ENCODE assay signal across 1 cellular context in the genomic region with DNA sequence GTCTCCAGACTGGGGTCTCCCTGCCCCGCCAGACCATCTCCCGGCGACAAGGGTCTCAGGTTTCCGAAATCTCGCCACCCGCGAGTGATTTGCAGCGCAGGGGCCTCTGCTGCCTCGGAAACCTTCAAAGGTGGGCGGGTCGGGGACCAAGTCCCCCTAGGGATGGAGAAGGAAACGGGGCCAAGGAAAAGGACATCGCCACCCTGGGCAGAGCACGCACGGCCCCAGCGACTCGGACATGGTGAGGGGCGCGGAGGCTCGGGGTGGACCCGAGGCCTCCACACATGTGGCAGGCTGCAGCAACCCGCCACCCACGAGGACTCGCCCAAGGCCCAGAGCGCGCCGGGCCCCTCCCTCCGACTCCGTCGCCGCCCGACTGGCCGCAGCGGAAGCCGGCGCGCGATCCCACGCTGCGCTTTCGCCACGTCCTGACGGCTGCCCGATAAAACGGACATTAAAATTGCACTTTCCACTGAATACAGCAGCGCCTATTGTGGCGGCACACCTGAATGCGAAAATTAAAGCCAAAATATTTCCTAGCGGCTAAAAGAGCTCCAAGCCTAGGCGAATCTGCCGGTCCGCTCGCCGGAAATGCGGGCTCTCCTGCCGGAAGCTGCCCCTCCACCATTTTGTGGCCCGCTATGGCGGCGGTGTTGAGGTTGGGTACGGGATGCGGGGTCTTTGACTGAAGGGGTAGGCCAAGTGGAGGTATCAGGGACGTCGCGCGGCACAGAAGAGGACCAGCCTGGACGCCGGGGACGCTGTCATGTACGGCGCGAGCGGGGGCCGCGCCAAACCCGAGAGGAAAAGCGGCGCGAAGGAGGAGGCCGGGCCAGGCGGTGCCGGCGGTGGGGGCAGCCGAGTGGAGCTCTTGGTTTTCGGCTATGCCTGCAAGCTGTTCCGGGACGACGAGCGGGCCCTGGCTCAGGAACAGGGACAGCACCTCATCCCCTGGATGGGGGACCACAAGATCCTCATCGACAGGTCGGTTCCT.
A peak's percentile ranks its signal among the peaks of the same experiment; 100 is the strongest.
TF ChIP-seq lines count a peak whose summit lies in the region.

A gene (plus strand): TSS at position 627 of the 994 bp plus-strand sequence. CDS start 140 bp downstream, at position 767.

TF ChIP-seq in HepG2, 621 proteins besides CTCF, POLR2A, EP300 and RAD21 (continued from another document and continues in another):
- TF ChIP-seq ZEB1 (IDR thresholded peaks at IDR 0.05; ENCODE audit: insufficient replicate concordance, low read depth) (peak; percentile 73), ZNF20 (CRISPR knock-in tag; IDR thresholded peaks at IDR 0.05) (peak; percentile 80), ZNF205 (CRISPR knock-in tag; IDR thresholded peaks at IDR 0.05) (0 out of 2 replicates have a peak, but pooled peaks have one; percentile 34), CENPT (CRISPR knock-in tag; IDR thresholded peaks at IDR 0.05; ENCODE audit: low read depth) (no peak), ZNF7 (CRISPR knock-in tag; IDR thresholded peaks at IDR 0.05) (no peak), RFX1 (IDR thresholded peaks at IDR 0.05) (no peak), XRCC5 (optimal IDR thresholded peaks at IDR 0.05; ENCODE audit: low read length) (peak; percentile 89), KDM5B (CRISPR knock-in tag; IDR thresholded peaks at IDR 0.05; ENCODE audit: borderline replicate concordance) (peak; percentile 82; the same call in 1 of the 2 replicates), FOXC1 (CRISPR knock-in tag; IDR thresholded peaks at IDR 0.05; ENCODE audit: borderline replicate concordance) (no peak), ZNF143 (CRISPR knock-in tag; IDR thresholded peaks at IDR 0.05) (peak; percentile 53), HOXA3 (CRISPR knock-in tag; IDR thresholded peaks at IDR 0.05) (peak; percentile 94; the same call in 1 of the 2 replicates), TAF15 (IDR thresholded peaks at IDR 0.05; ENCODE audit: low read depth, low read length, poor library complexity, severe bottlenecking) (no peak), GZF1 (CRISPR knock-in tag; IDR thresholded peaks at IDR 0.05) (no peak), TOE1 (CRISPR knock-in tag; IDR thresholded peaks at IDR 0.05) (no peak), ZNF333 (CRISPR knock-in tag; IDR thresholded peaks at IDR 0.05; ENCODE audit: borderline replicate concordance) (peak; percentile 14; the same call in 1 of the 2 replicates), ZNF713 (CRISPR knock-in tag; IDR thresholded peaks at IDR 0.05) (no peak), CCAR2 (optimal IDR thresholded peaks at IDR 0.05; ENCODE audit: low read depth, low read length) (no peak), SATB2 (CRISPR knock-in tag; IDR thresholded peaks at IDR 0.05) (0 out of 2 replicates have a peak, but pooled peaks have one; percentile 9), ZNF468 (CRISPR knock-in tag; IDR thresholded peaks at IDR 0.05) (no peak), GLI4 (CRISPR knock-in tag; IDR thresholded peaks at IDR 0.05; ENCODE audit: borderline replicate concordance) (no peak), IRX3 (CRISPR knock-in tag; IDR thresholded peaks at IDR 0.05; ENCODE audit: borderline replicate concordance, low read depth) (no peak; the same call in 1 of the 2 replicates), STAG1 (CRISPR knock-in tag; IDR thresholded peaks at IDR 0.05) (no peak), MEF2D (CRISPR knock-in tag; IDR thresholded peaks at IDR 0.05) (peak; percentile 40; the same call in 1 of the 2 replicates), IKZF4 (CRISPR knock-in tag; IDR thresholded peaks at IDR 0.05; ENCODE audit: borderline replicate concordance, low read depth, not compliant biosample characterization) (no peak), TSC22D2 (CRISPR knock-in tag; IDR thresholded peaks at IDR 0.05; ENCODE audit: borderline replicate concordance) (0 out of 2 replicates have a peak, but pooled peaks have one; percentile 35), ISL2 (CRISPR knock-in tag; IDR thresholded peaks at IDR 0.05) (peak; percentile 76), ARNTL (CRISPR knock-in tag; IDR thresholded peaks at IDR 0.05) (no peak; the same call in 1 of the 2 replicates), MBNL3 (CRISPR knock-in tag; conservative IDR thresholded peaks at IDR 0.05) (no peak), RXRA (CRISPR knock-in tag; IDR thresholded peaks at IDR 0.05) (0 out of 2 replicates have a peak, but pooled peaks have one; percentile 21), KLF12 (CRISPR knock-in tag; IDR thresholded peaks at IDR 0.05; ENCODE audit: borderline replicate concordance) (peak; percentile 98), ZNF121 (CRISPR knock-in tag; IDR thresholded peaks at IDR 0.05) (no peak), TCF12 (IDR thresholded peaks at IDR 0.05) (no peak), TCF12 (CRISPR knock-in tag; IDR thresholded peaks at IDR 0.05) (0 out of 2 replicates have a peak, but pooled peaks have one; percentile 54), ZNF354B (CRISPR knock-in tag; IDR thresholded peaks at IDR 0.05) (0 out of 2 replicates have a peak, but pooled peaks have one; percentile 92), KDM3A (CRISPR knock-in tag; IDR thresholded peaks at IDR 0.05; ENCODE audit: low read depth) (peak; percentile 37; the same call in 1 of the 2 replicates), U2AF1 (optimal IDR thresholded peaks at IDR 0.05; ENCODE audit: low read depth, low read length) (peak; percentile 81), SUZ12 (IDR thresholded peaks at IDR 0.05; ENCODE audit: low read depth, low read length) (no peak), MIER2 (CRISPR knock-in tag; IDR thresholded peaks at IDR 0.05) (no peak), ZSCAN30 (CRISPR knock-in tag; IDR thresholded peaks at IDR 0.05) (no peak), POGZ (CRISPR knock-in tag; IDR thresholded peaks at IDR 0.05) (peak; percentile 63; the same call in 1 of the 2 replicates), NR2F1 (CRISPR knock-in tag; IDR thresholded peaks at IDR 0.05) (0 out of 4 replicates have a peak, but pooled peaks of 1 of the 2 experiments have one; percentile 54), MED8 (CRISPR knock-in tag; IDR thresholded peaks at IDR 0.05; ENCODE audit: insufficient replicate concordance) (peak; percentile 36), JUND (CRISPR knock-in tag; IDR thresholded peaks at IDR 0.05) (peak; percentile 36; the same call in 1 of the 2 replicates), ZNF230 (CRISPR knock-in tag; IDR thresholded peaks at IDR 0.05) (0 out of 2 replicates have a peak, but pooled peaks have one; percentile 81), CAMTA2 (CRISPR knock-in tag; IDR thresholded peaks at IDR 0.05; ENCODE audit: borderline replicate concordance) (no peak)
- TF ChIP-seq, protein P1, sequence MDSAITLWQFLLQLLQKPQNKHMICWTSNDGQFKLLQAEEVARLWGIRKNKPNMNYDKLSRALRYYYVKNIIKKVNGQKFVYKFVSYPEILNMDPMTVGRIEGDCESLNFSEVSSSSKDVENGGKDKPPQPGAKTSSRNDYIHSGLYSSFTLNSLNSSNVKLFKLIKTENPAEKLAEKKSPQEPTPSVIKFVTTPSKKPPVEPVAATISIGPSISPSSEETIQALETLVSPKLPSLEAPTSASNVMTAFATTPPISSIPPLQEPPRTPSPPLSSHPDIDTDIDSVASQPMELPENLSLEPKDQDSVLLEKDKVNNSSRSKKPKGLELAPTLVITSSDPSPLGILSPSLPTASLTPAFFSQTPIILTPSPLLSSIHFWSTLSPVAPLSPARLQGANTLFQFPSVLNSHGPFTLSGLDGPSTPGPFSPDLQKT (CRISPR knock-in tag; IDR thresholded peaks at IDR 0.05; ENCODE audit: borderline replicate concordance): no peak; the same call in 1 of the 2 replicates
- TF ChIP-seq, protein P2, sequence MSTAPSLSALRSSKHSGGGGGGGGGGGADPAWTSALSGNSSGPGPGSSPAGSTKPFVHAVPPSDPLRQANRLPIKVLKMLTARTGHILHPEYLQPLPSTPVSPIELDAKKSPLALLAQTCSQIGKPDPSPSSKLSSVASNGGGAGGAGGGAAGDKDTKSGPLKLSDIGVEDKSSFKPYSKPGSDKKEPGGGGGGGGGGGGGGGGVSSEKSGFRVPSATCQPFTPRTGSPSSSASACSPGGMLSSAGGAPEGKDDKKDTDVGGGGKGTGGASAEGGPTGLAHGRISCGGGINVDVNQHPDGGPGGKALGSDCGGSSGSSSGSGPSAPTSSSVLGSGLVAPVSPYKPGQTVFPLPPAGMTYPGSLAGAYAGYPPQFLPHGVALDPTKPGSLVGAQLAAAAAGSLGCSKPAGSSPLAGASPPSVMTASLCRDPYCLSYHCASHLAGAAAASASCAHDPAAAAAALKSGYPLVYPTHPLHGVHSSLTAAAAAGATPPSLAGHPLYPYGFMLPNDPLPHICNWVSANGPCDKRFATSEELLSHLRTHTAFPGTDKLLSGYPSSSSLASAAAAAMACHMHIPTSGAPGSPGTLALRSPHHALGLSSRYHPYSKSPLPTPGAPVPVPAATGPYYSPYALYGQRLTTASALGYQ (CRISPR knock-in tag; IDR thresholded peaks at IDR 0.05): peak; percentile 67
- TF ChIP-seq, protein P3, sequence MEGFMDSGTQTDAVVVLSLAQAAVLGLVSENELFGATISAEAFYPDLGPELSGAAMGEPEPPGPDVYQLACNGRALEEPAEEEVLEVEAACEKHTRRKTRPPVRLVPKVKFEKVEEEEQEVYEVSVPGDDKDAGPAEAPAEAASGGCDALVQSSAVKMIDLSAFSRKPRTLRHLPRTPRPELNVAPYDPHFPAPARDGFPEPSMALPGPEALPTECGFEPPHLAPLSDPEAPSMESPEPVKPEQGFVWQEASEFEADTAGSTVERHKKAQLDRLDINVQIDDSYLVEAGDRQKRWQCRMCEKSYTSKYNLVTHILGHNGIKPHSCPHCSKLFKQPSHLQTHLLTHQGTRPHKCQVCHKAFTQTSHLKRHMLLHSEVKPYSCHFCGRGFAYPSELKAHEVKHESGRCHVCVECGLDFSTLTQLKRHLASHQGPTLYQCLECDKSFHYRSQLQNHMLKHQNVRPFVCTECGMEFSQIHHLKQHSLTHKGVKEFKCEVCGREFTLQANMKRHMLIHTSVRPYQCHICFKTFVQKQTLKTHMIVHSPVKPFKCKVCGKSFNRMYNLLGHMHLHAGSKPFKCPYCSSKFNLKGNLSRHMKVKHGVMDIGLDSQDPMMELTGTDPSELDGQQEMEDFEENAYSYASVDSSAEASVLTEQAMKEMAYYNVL (CRISPR knock-in tag; IDR thresholded peaks at IDR 0.05; ENCODE audit: borderline replicate concordance): 0 out of 2 replicates have a peak, but pooled peaks have one; percentile 49
- TF ChIP-seq, protein P4, sequence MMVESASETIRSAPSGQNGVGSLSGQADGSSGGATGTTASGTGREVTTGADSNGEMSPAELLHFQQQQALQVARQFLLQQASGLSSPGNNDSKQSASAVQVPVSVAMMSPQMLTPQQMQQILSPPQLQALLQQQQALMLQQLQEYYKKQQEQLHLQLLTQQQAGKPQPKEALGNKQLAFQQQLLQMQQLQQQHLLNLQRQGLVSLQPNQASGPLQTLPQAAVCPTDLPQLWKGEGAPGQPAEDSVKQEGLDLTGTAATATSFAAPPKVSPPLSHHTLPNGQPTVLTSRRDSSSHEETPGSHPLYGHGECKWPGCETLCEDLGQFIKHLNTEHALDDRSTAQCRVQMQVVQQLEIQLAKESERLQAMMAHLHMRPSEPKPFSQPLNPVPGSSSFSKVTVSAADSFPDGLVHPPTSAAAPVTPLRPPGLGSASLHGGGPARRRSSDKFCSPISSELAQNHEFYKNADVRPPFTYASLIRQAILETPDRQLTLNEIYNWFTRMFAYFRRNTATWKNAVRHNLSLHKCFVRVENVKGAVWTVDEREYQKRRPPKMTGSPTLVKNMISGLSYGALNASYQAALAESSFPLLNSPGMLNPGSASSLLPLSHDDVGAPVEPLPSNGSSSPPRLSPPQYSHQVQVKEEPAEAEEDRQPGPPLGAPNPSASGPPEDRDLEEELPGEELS (CRISPR knock-in tag; IDR thresholded peaks at IDR 0.05): peak; percentile 20; the same call in 1 of the 2 replicates
- TF ChIP-seq, protein P5, sequence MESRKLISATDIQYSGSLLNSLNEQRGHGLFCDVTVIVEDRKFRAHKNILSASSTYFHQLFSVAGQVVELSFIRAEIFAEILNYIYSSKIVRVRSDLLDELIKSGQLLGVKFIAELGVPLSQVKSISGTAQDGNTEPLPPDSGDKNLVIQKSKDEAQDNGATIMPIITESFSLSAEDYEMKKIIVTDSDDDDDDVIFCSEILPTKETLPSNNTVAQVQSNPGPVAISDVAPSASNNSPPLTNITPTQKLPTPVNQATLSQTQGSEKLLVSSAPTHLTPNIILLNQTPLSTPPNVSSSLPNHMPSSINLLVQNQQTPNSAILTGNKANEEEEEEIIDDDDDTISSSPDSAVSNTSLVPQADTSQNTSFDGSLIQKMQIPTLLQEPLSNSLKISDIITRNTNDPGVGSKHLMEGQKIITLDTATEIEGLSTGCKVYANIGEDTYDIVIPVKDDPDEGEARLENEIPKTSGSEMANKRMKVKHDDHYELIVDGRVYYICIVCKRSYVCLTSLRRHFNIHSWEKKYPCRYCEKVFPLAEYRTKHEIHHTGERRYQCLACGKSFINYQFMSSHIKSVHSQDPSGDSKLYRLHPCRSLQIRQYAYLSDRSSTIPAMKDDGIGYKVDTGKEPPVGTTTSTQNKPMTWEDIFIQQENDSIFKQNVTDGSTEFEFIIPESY (CRISPR knock-in tag; IDR thresholded peaks at IDR 0.05): no peak
- TF ChIP-seq, protein P6, sequence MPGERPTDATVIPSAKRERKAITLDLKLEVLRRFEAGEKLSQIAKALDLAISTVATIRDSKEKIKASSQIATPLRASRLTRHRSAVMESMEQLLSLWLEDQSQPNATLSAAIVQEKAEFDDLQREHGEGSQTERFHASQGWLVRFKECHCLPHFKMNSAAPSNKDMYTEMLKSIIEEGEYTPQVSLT (CRISPR knock-in tag; IDR thresholded peaks at IDR 0.05; ENCODE audit: borderline replicate concordance, low read depth): no peak
- TF ChIP-seq, protein P7, sequence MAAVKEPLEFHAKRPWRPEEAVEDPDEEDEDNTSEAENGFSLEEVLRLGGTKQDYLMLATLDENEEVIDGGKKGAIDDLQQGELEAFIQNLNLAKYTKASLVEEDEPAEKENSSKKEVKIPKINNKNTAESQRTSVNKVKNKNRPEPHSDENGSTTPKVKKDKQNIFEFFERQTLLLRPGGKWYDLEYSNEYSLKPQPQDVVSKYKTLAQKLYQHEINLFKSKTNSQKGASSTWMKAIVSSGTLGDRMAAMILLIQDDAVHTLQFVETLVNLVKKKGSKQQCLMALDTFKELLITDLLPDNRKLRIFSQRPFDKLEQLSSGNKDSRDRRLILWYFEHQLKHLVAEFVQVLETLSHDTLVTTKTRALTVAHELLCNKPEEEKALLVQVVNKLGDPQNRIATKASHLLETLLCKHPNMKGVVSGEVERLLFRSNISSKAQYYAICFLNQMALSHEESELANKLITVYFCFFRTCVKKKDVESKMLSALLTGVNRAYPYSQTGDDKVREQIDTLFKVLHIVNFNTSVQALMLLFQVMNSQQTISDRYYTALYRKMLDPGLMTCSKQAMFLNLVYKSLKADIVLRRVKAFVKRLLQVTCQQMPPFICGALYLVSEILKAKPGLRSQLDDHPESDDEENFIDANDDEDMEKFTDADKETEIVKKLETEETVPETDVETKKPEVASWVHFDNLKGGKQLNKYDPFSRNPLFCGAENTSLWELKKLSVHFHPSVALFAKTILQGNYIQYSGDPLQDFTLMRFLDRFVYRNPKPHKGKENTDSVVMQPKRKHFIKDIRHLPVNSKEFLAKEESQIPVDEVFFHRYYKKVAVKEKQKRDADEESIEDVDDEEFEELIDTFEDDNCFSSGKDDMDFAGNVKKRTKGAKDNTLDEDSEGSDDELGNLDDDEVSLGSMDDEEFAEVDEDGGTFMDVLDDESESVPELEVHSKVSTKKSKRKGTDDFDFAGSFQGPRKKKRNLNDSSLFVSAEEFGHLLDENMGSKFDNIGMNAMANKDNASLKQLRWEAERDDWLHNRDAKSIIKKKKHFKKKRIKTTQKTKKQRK (IDR thresholded peaks at IDR 0.05; ENCODE audit: low read length): no peak
- TF ChIP-seq, protein P8, sequence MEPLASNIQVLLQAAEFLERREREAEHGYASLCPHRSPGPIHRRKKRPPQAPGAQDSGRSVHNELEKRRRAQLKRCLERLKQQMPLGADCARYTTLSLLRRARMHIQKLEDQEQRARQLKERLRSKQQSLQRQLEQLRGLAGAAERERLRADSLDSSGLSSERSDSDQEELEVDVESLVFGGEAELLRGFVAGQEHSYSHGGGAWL (CRISPR knock-in tag; IDR thresholded peaks at IDR 0.05): peak; percentile 92
